ENCODE assay signal across 18 cellular contexts in genomic region chr14:34027130-34027989, GRCh38.
"Had no signal": no experiment of that assay in that cellular context is flagged by ENCODE, and none has a peak within 500 bp of the region (broad histone marks: within the 10 kb centered on the region; RNA-seq: fewer than 3 reads in every experiment).

No MANE protein-coding gene starts in this region.

- H3K36me3 Mint-ChIP-seq: stimulated activated effector memory CD8-positive, alpha-beta T cell treated with anti-CD3 and anti-CD28 coated beads, Interleukin-12 subunit alpha, Interleukin-12 subunit beta, amount 100 ng/mL, for 72 hours had no signal

- H3K4me1 Mint-ChIP-seq: stimulated activated effector memory CD8-positive, alpha-beta T cell treated with anti-CD3 and anti-CD28 coated beads, Interleukin-12 subunit alpha, Interleukin-12 subunit beta, amount 100 ng/mL, for 72 hours had no signal

- H3K9me3 Mint-ChIP-seq: naive thymus-derived CD4-positive, alpha-beta T cell; stimulated activated effector memory CD8-positive, alpha-beta T cell treated with anti-CD3 and anti-CD28 coated beads, Interleukin-12 subunit alpha, Interleukin-12 subunit beta, amount 100 ng/mL, for 72 hours had no signal

- H3K4me3 Mint-ChIP-seq: endodermal cell; naive thymus-derived CD4-positive, alpha-beta T cell; stimulated activated effector memory CD8-positive, alpha-beta T cell treated with anti-CD3 and anti-CD28 coated beads, Interleukin-12 subunit alpha, Interleukin-12 subunit beta, amount 100 ng/mL, for 72 hours had no signal

- DNase-seq: colonic mucosa; effector CD4-positive, alpha-beta T cell; endodermal cell; erythroblast; foreskin keratinocyte; head of caudate nucleus; kidney; left cardiac atrium; left ventricle myocardium superior; naive thymus-derived CD4-positive, alpha-beta T cell; posterior cingulate gyrus; stimulated activated CD4-positive, alpha-beta T cell treated with anti-CD3 and anti-CD28 coated beads, Interleukin-4, amount 100 ng/mL, for 1 hour; stimulated activated CD8-positive, alpha-beta memory T cell treated with anti-CD3 and anti-CD28 coated beads, Interleukin-4, amount 100 ng/mL, for 48 hours; stimulated activated naive CD8-positive, alpha-beta T cell treated with anti-CD3 and anti-CD28 coated beads, Interleukin-15, Interleukin-2, amounts not matched to agents 100 U/mL and 50 U/mL, for 24 hours; thyroid gland; upper lobe of left lung; uterus had no signal

- H3K27ac Mint-ChIP-seq: endodermal cell; stimulated activated effector memory CD8-positive, alpha-beta T cell treated with anti-CD3 and anti-CD28 coated beads, Interleukin-12 subunit alpha, Interleukin-12 subunit beta, amount 100 ng/mL, for 72 hours had no signal

- ATAC-seq: foreskin keratinocyte; left cardiac atrium; left ventricle myocardium superior; naive thymus-derived CD4-positive, alpha-beta T cell; stimulated activated effector memory CD8-positive, alpha-beta T cell treated with anti-CD3 and anti-CD28 coated beads, Interleukin-12 subunit alpha, Interleukin-12 subunit beta, amount 100 ng/mL, for 72 hours; stimulated activated naive CD8-positive, alpha-beta T cell treated with anti-CD3 and anti-CD28 coated beads, Interleukin-15, Interleukin-2, amounts not matched to agents 100 U/mL and 50 U/mL, for 24 hours had no signal
